29 cellular contexts compared by ENCODE assay signal in genomic region chr5:156189628-156190027, GRCh38.
"Had no signal": no experiment of that assay in that cellular context is flagged by ENCODE, and none has a peak within 500 bp of the region (broad histone marks: within the 10 kb centered on the region; RNA-seq: fewer than 3 reads in every experiment).

No MANE protein-coding gene starts in this region.

- DNase-seq: colonic mucosa; cortex of kidney; dermis blood vessel endothelial cell; dorsolateral prefrontal cortex; effector CD4-positive, alpha-beta T cell; effector CD8-positive, alpha-beta T cell; effector memory CD4-positive, alpha-beta T cell; effector memory CD8-positive, alpha-beta T cell; endodermal cell; erythroblast; esophagus squamous epithelium; foreskin fibroblast; foreskin keratinocyte; foreskin melanocyte; gastrocnemius medialis; glutamatergic neuron; head of caudate nucleus; heart left ventricle; heart right ventricle had no signal

- H3K9me3 ChIP-seq: colonic mucosa, esophagus muscularis mucosa, esophagus squamous epithelium, gastrocnemius medialis, gastroesophageal sphincter, heart left ventricle, heart right ventricle had no signal

- H3K4me3 ChIP-seq: colonic mucosa, coronary artery, dorsolateral prefrontal cortex, esophagus muscularis mucosa, esophagus squamous epithelium, gastrocnemius medialis, gastroesophageal sphincter, heart left ventricle, heart right ventricle had no signal

- H3K9me3 Mint-ChIP-seq: dendritic cell treated with granulocyte-macrophage colony-stimulating factor and Interleukin-4, amounts not matched to agents 40 ng/mL and 50 ng/mL, for 4 days; effector memory CD8-positive, alpha-beta T cell; endodermal cell had no signal

- H3K27ac Mint-ChIP-seq: dendritic cell treated with granulocyte-macrophage colony-stimulating factor and Interleukin-4, amounts not matched to agents 40 ng/mL and 50 ng/mL, for 4 days; effector memory CD8-positive, alpha-beta T cell; endodermal cell had no signal

- FAIRE-seq: colon, endometrium, endothelial cell of umbilical vein, frontal cortex had no signal

- H3K27ac ChIP-seq: colonic mucosa, coronary artery, dorsolateral prefrontal cortex, epithelial cell of prostate, esophagus muscularis mucosa, esophagus squamous epithelium, foreskin keratinocyte, gastrocnemius medialis, gastroesophageal sphincter, heart left ventricle, heart right ventricle had no signal

- H3K27me3 Mint-ChIP-seq: dendritic cell treated with granulocyte-macrophage colony-stimulating factor and Interleukin-4, amounts not matched to agents 40 ng/mL and 50 ng/mL, for 4 days; effector memory CD8-positive, alpha-beta T cell had no signal

- H3K4me3 Mint-ChIP-seq: dendritic cell treated with granulocyte-macrophage colony-stimulating factor and Interleukin-4, amounts not matched to agents 40 ng/mL and 50 ng/mL, for 4 days; effector memory CD8-positive, alpha-beta T cell; endodermal cell had no signal

- H3K4me1 ChIP-seq: colonic mucosa, esophagus muscularis mucosa, esophagus squamous epithelium, foreskin keratinocyte, gastrocnemius medialis, gastroesophageal sphincter had no signal

- ATAC-seq: effector memory CD8-positive, alpha-beta T cell; esophagus mucosa; foreskin keratinocyte; gastrocnemius medialis; gastroesophageal sphincter had no signal
